Comparison of ENCODE assay signal across 8 cellular contexts in genomic region chr7:98399462-98399861, GRCh38. TPM values are rescaled to one million over a fixed set of nuclear protein-coding genes. Genes with fewer than 3 reads are reported as not detected.
A peak's percentile ranks its signal among the peaks of the same experiment; 100 is the strongest.
DNase-seq lines count a peak whose midpoint lies in the region; ATAC-seq and TF ChIP-seq lines count a peak whose summit lies in the region.

No MANE protein-coding gene starts in this region.

- peaks cover 20% of the 10 kb centered on the region for H3F3A ChIP-seq in SK-N-SH (replicated peaks; ENCODE audit: insufficient read depth)

- H2AFZ ChIP-seq in SK-N-SH (ENCODE audit: low read depth) (no peak overlapping the region), hepatocyte (peak overlapping the region; percentile 11)

- TF ChIP-seq POLR2A in ovary (IDR thresholded peaks at IDR 0.05): no peak

- intact Hi-C loops in ovary (cut with DNase I): no loop called here

- H4K20me1 ChIP-seq in SK-N-SH (ENCODE audit: insufficient read depth) (no peaks in the 10 kb centered on the region), hepatocyte (ENCODE audit: insufficient read depth, poor library complexity, severe bottlenecking) (no peaks in the 10 kb centered on the region)

- H3K27me3 Mint-ChIP-seq in T-helper 17 cell: peaks cover 13% of the 10 kb centered on the region

- H3K9ac ChIP-seq in SK-N-SH: no peak overlapping the region
- H3K9ac ChIP-seq in skeletal muscle tissue (ENCODE audit: low read depth in 1 of 3, low read length in 3 of 3): peak overlapping the region in 2 of 3 donors; percentile 30 to 63

- H3K4me1 Mint-ChIP-seq in T-helper 17 cell: peaks cover 2% of the 10 kb centered on the region

- TF ChIP-seq EP300 in SK-N-SH (IDR thresholded peaks at IDR 0.05; ENCODE audit: borderline replicate concordance in 1 of 2, low read depth in 1 of 2, low read length in 1 of 2) (no peak), ovary (IDR thresholded peaks at IDR 0.05) (no peak)

- H3K4me3 Mint-ChIP-seq in T-helper 17 cell: peak overlapping the region; percentile 65

- no peaks in the 10 kb centered on the region for H3K9me3 ChIP-seq in SK-N-SH
- H3K9me3 ChIP-seq in T-helper 17 cell (ENCODE audit: control insufficient read depth, low read length, poor library complexity, severe bottlenecking): no peaks in the 10 kb centered on the region
- no peaks in the 10 kb centered on the region for H3K9me3 ChIP-seq in hepatocyte (ENCODE audit: low read depth)
- no peaks in the 10 kb centered on the region for H3K9me3 ChIP-seq in skeletal muscle tissue (ENCODE audit: control insufficient read depth in 3 of 3, low read length in 3 of 3)
- no peaks in the 10 kb centered on the region for H3K9me3 ChIP-seq in ovary

- no peaks in the 10 kb centered on the region for H3K27me3 ChIP-seq in SK-N-SH (ENCODE audit: insufficient read depth)
- H3K27me3 ChIP-seq in hepatocyte: no peaks in the 10 kb centered on the region
- H3K27me3 ChIP-seq in skeletal muscle tissue (ENCODE audit: control insufficient read depth in 3 of 3, insufficient read depth in 3 of 3, low read length in 3 of 3): peaks cover 11% of the 10 kb centered on the region in 3 donors
- no peaks in the 10 kb centered on the region for H3K27me3 ChIP-seq in ovary

- WGBS in SK-N-SH (ENCODE audit: low lambda C conversion rate): 66% methylated on average over 7 of the region's 7 CpGs
- 12% methylated on average over 7 of the region's 7 CpGs for WGBS in hepatocyte (ENCODE audit: low lambda C conversion rate, missing lambda C conversion rate)
- WGBS in ovary, 3 donors: 26 to 37% (median 34%) methylated on average over 7 of the region's 7 CpGs

- DNase-seq in SK-N-SH (no peak), T-helper 17 cell (no peak), hepatocyte (ENCODE audit: low spot score) (no peak), ovary (no peak), GDM1 (lab: John Stamatoyannopoulos, UW) (no peak)

- CTCF ChIA-PET in SK-N-SH (lab: Yijun Ruan, JAX): interaction anchor here (1.9 to 9.0 kb wide), 3 partner anchors 20 to 102 kb away, joined by 13 to 124 read pairs (median 108); no protein-coding TSS in a partner anchor

- H3K36me3 ChIP-seq in SK-N-SH (replicated peaks in 1 of 2; ENCODE audit: control insufficient read depth in 1 of 2, insufficient read depth in 2 of 2, low read length in 1 of 2) (no peaks in the 10 kb centered on the region), hepatocyte (replicated peaks; ENCODE audit: insufficient read depth, low read depth) (no peaks in the 10 kb centered on the region), skeletal muscle tissue (ENCODE audit: control insufficient read depth in 3 of 3, insufficient read depth in 3 of 3, low read length in 3 of 3) (no peaks in the 10 kb centered on the region), ovary (no peaks in the 10 kb centered on the region)

- ATAC-seq in SK-N-SH treated with all-trans-retinoic acid at 6 μM for 48 hours (no peak; the same call in 2 of the 3 replicates), T-helper 17 cell (no peak), HG03442 (IDR thresholded peaks at IDR 0.05; ENCODE audit: unreplicated experiment) (no peak)

- peak overlapping the region; percentile 60; the same call in 1 of the 2 replicates for H3K4me2 ChIP-seq in SK-N-SH
- peak overlapping the region; percentile 85 for H3K4me2 ChIP-seq in hepatocyte

- H3K79me2 ChIP-seq in SK-N-SH (ENCODE audit: insufficient read depth) (no peaks in the 10 kb centered on the region), hepatocyte (peaks cover 56% of the 10 kb centered on the region)

- H3K4me1 ChIP-seq in SK-N-SH (ENCODE audit: control insufficient read depth in 1 of 2, insufficient read depth in 2 of 2, low read depth in 1 of 2, low read length in 1 of 2): peaks cover 5 to 8% of the 10 kb centered on the region in 2 experiments; a peak in 2 of 4 replicates
- peaks cover 18% of the 10 kb centered on the region for H3K4me1 ChIP-seq in hepatocyte (ENCODE audit: insufficient read depth)
- H3K4me1 ChIP-seq in skeletal muscle tissue (ENCODE audit: control insufficient read depth in 3 of 3, insufficient read depth in 3 of 3, low read length in 3 of 3): peaks cover 4 to 7% (median 6%) of the 10 kb centered on the region in 3 donors
- H3K4me1 ChIP-seq in ovary (ENCODE audit: insufficient read depth): peaks cover 3% of the 10 kb centered on the region

- no peaks in the 10 kb centered on the region for H3K9me2 ChIP-seq in SK-N-SH
- no peaks in the 10 kb centered on the region for H3K9me2 ChIP-seq in hepatocyte (replicated peaks; ENCODE audit: insufficient read depth)

- H3K27ac ChIP-seq in SK-N-SH (ENCODE audit: low read depth in 2 of 2, low read length in 1 of 2): no peak overlapping the region
- peak overlapping the region; percentile 91 for H3K27ac ChIP-seq in hepatocyte
- no peak overlapping the region for H3K27ac ChIP-seq in skeletal muscle tissue (ENCODE audit: low read depth, low read length)
- no peak overlapping the region for H3K27ac ChIP-seq in ovary

- no peak for TF ChIP-seq CTCF in SK-N-SH (IDR thresholded peaks at IDR 0.05)
- TF ChIP-seq CTCF in hepatocyte (IDR thresholded peaks at IDR 0.05; ENCODE audit: poor library complexity): no peak
- no peak for TF ChIP-seq CTCF in ovary (IDR thresholded peaks at IDR 0.05)

- no peak overlapping the region for H3K4me3 ChIP-seq in SK-N-SH (ENCODE audit: low read depth in 2 of 2, low read length in 1 of 2)
- peak overlapping the region; percentile 49 for H3K4me3 ChIP-seq in hepatocyte
- H3K4me3 ChIP-seq in skeletal muscle tissue (ENCODE audit: low read length in 3 of 3): peak overlapping the region in 2 of 3 donors; percentile 14 to 40
- no peak overlapping the region for H3K4me3 ChIP-seq in ovary

- no peak for TF ChIP-seq RAD21 in SK-N-SH (IDR thresholded peaks at IDR 0.05; ENCODE audit: low read length)

- POLR2A ChIA-PET in SK-N-SH (lab: Yijun Ruan, JAX): no interaction called here

- no peaks in the 10 kb centered on the region for H3K36me3 Mint-ChIP-seq in T-helper 17 cell (ENCODE audit: low read depth)

- H3K27ac Mint-ChIP-seq in T-helper 17 cell: peak overlapping the region; percentile 14

TF ChIP-seq in SK-N-SH, 30 proteins besides CTCF, POLR2A, EP300 and RAD21:
- TF ChIP-seq USF1 (IDR thresholded peaks at IDR 0.05; ENCODE audit: borderline replicate concordance, low read depth) (no peak), MEF2A (IDR thresholded peaks at IDR 0.05; ENCODE audit: borderline replicate concordance, low read depth) (peak; percentile 56; the same call in 1 of the 2 replicates), TCF12 (IDR thresholded peaks at IDR 0.05) (0 out of 2 replicates have a peak, but pooled peaks have one; percentile 14)

TF ChIP-seq in SK-N-SH treated with all-trans-retinoic acid at 6 μM for 48 hours, 23 proteins besides CTCF, POLR2A, EP300 and RAD21 (continues in another document):
- TF ChIP-seq TSHZ2 (CRISPR knock-in tag; IDR thresholded peaks at IDR 0.05) (no peak), ZNF70 (CRISPR knock-in tag; IDR thresholded peaks at IDR 0.05) (no peak), CREB5 (CRISPR knock-in tag; IDR thresholded peaks at IDR 0.05; ENCODE audit: low read depth) (no peak)

RNA-seq across cellular contexts. Expression of gene BAIAP2L1, which starts 1.4 kb away (rescaled TPM):
- 8.7 and 8.8 TPM in 2 replicates for polyA plus RNA-seq in SK-N-SH (2012; rRNA removed)
- 7.6 and 7.8 TPM in 2 replicates for polyA plus RNA-seq in SK-N-SH (2012; cell fraction: cytosol; rRNA removed)
- polyA plus RNA-seq in SK-N-SH (2012; cell fraction: nucleus; rRNA removed): 13.6 and 15.9 TPM in 2 replicates
- under 1 TPM; 0.55 to 0.82 TPM for total RNA-seq in T-helper 17 cell
- 32.0 and 34.7 TPM in 2 replicates for total RNA-seq in hepatocyte
- 25.4 and 33.7 TPM in 2 replicates for polyA plus RNA-seq in hepatocyte
- 1.6 TPM for total RNA-seq in skeletal muscle tissue
- total RNA-seq in ovary: 1 to 10 TPM in 6 of 7 donors, under 1 TPM in 1; 0.73 to 7.9 (median 1.9) TPM
- 1 to 10 TPM; 1.3 to 7.1 TPM for polyA plus RNA-seq in ovary

Comparison
In these comparisons a context has a peak if more than half of its experiments do, and no peak if none do; other contexts are left out.
1. H3K4me3 ChIP-seq: peak in hepatocyte (single experiment) and skeletal muscle tissue (2 of 3); none in SK-N-SH (0 of 2) and ovary (single experiment).